ENCODE assay signal across 16 cellular contexts in the genomic region with DNA sequence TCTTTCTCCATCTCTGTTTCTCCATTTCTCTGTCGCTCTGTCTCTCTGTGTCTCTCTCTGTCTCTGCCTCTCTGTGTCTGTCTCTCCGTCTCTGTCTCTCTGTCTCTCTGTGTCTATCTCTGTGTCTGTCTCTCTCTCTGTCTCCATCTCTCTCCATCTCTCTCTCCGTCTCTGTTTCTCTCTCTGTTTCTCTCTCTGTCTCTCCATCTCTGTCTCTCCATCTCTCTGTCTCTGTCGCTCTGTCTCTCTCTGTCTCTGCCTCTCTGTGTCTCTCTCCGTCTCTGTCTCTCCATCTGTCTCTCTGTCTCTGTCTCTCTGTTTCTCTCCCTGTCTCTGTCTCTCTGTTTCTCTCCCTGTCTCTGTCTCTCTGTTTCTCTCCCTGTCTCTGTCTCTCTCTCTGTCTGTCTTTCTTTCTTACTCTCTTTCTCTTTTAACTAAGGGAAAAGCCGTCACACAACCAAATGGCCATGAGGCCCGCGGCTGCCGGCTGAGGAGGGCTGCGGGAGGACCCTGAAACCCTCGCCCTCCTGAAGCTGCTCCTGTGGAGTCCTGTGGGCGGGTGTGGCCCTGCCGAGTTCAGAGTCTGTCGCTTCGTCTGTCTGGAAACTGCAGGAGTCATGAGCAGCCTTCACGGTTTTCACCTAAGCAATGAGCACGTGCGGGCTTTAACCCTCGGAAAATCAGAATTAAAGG. TPM values are rescaled to one million over a fixed set of nuclear protein-coding genes. Genes with fewer than 3 reads are reported as not detected.
DNase-seq lines count a peak whose midpoint lies in the region; TF ChIP-seq lines count a peak whose summit lies in the region.
"Had no signal": no experiment of that assay in that cellular context is flagged by ENCODE, and none has a peak within 500 bp of the region (broad histone marks: within the 10 kb centered on the region; RNA-seq: fewer than 3 reads in every experiment).

No MANE protein-coding gene starts in this region.

- DNase-seq in T-helper 2 cell treated with Interferon-gamma antibody and Interleukin-4, amounts not matched to agents 5 μg/mL and 100 μg/mL, for 36 hours (ENCODE audit: low spot score), result no peak
- DNase-seq in T-helper 2 cell (no peak), Calu3 (no peak), nephron progenitor cell (no peak), GM19240 (ENCODE audit: insufficient read length, low spot score) (no peak), tibial artery (no peak)
- DNase-seq in activated naive CD8-positive, alpha-beta T cell treated with anti-CD3 and anti-CD28 coated beads for 36 hours, result no peak
- DNase-seq in activated effector memory CD4-positive, alpha-beta T cell treated with anti-CD3 and anti-CD28 coated beads, Interleukin-2, amount 50 U/mL, for 16 hours, result no peak
- DNase-seq: activated CD4-positive, alpha-beta T cell treated with anti-CD3 and anti-CD28 coated beads, Interleukin-2, amount 50 U/mL, for 1 hour; gastrocnemius medialis; Karpas-422; left ventricle myocardium superior; psoas muscle; SHP77 treated with DMSO at 0.1 percent for 48 hours had no signal

- BruUV-seq in Calu3 (replicated peaks; lab: Mats Ljungman, UMichigan), result no TSS peak

- peak overlapping the region; percentile 50 for H3K27ac Mint-ChIP-seq in T-helper 2 cell treated with Interferon-gamma antibody and Interleukin-4, amounts not matched to agents 5 μg/mL and 100 μg/mL, for 36 hours
- H3K27ac Mint-ChIP-seq in Calu3 (ENCODE audit: unreplicated experiment), result peak overlapping the region; percentile 14
- peak overlapping the region; percentile 75 for H3K27ac Mint-ChIP-seq in activated naive CD8-positive, alpha-beta T cell treated with anti-CD3 and anti-CD28 coated beads for 36 hours
- peak overlapping the region; percentile 86 for H3K27ac Mint-ChIP-seq in nephron progenitor cell

- intact Hi-C loops in Calu3 (cut with micrococcal nuclease; ENCODE audit: unreplicated experiment), result no loop called here
- intact Hi-C loops in tibial artery (cut with DNase I; ENCODE audit: low total_unique reads), result no loop called here

- peaks cover 7% of the 10 kb centered on the region for H3K4me1 Mint-ChIP-seq in T-helper 2 cell treated with Interferon-gamma antibody and Interleukin-4, amounts not matched to agents 5 μg/mL and 100 μg/mL, for 36 hours (ENCODE audit: low read depth)
- no peaks in the 10 kb centered on the region for H3K4me1 Mint-ChIP-seq in Calu3 (ENCODE audit: low read depth, unreplicated experiment)
- peaks cover 28% of the 10 kb centered on the region for H3K4me1 Mint-ChIP-seq in activated naive CD8-positive, alpha-beta T cell treated with anti-CD3 and anti-CD28 coated beads for 36 hours
- peaks cover 75% of the 10 kb centered on the region for H3K4me1 Mint-ChIP-seq in nephron progenitor cell

- H3K27me3 Mint-ChIP-seq in T-helper 2 cell treated with Interferon-gamma antibody and Interleukin-4, amounts not matched to agents 5 μg/mL and 100 μg/mL, for 36 hours (ENCODE audit: low read depth), result no peaks in the 10 kb centered on the region
- H3K27me3 Mint-ChIP-seq in Calu3 (ENCODE audit: unreplicated experiment), result no peaks in the 10 kb centered on the region
- no peaks in the 10 kb centered on the region for H3K27me3 Mint-ChIP-seq in activated naive CD8-positive, alpha-beta T cell treated with anti-CD3 and anti-CD28 coated beads for 36 hours
- peaks cover 17% of the 10 kb centered on the region for H3K27me3 Mint-ChIP-seq in nephron progenitor cell (ENCODE audit: low read depth, poor library complexity)

- TF ChIP-seq CTCF in Calu3 (IDR thresholded peaks at IDR 0.05; ENCODE audit: unreplicated experiment), result no peak
- no peak for TF ChIP-seq CTCF in nephron progenitor cell (IDR thresholded peaks at IDR 0.05)
- TF ChIP-seq CTCF in tibial artery (IDR thresholded peaks at IDR 0.05), result no peak

- peaks cover 0 to 9% (median 2%) of the 10 kb centered on the region in 4 donors for H3K4me1 ChIP-seq in tibial artery

- peaks cover 11 to 40% (median 28%) of the 10 kb centered on the region in 3 donors for H3K36me3 ChIP-seq in tibial artery

- H3K4me3 ChIP-seq in tibial artery, result no peak overlapping the region
- H3K4me3 ChIP-seq: coronary artery, gastrocnemius medialis, psoas muscle had no signal

- H3K27me3 ChIP-seq in tibial artery, result no peaks in the 10 kb centered on the region
- H3K27me3 ChIP-seq: gastrocnemius medialis had no signal

- H3K9me3 Mint-ChIP-seq in T-helper 2 cell treated with Interferon-gamma antibody and Interleukin-4, amounts not matched to agents 5 μg/mL and 100 μg/mL, for 36 hours, result no peaks in the 10 kb centered on the region
- H3K9me3 Mint-ChIP-seq in Calu3 (ENCODE audit: low read depth, unreplicated experiment) (peaks cover 12% of the 10 kb centered on the region), nephron progenitor cell (peaks cover 4% of the 10 kb centered on the region)
- no peaks in the 10 kb centered on the region for H3K9me3 Mint-ChIP-seq in activated naive CD8-positive, alpha-beta T cell treated with anti-CD3 and anti-CD28 coated beads for 36 hours

- CTCF ChIA-PET in Calu3 (lab: Charles Lee), result no interaction called here

- H3K9me3 ChIP-seq in tibial artery, result no peaks in the 10 kb centered on the region
- H3K9me3 ChIP-seq: gastrocnemius medialis, psoas muscle had no signal

- H3K4me3 Mint-ChIP-seq in T-helper 2 cell treated with Interferon-gamma antibody and Interleukin-4, amounts not matched to agents 5 μg/mL and 100 μg/mL, for 36 hours, result no peak overlapping the region
- no peak overlapping the region for H3K4me3 Mint-ChIP-seq in Calu3 (ENCODE audit: low read depth, unreplicated experiment)
- no peak overlapping the region for H3K4me3 Mint-ChIP-seq in activated naive CD8-positive, alpha-beta T cell treated with anti-CD3 and anti-CD28 coated beads for 36 hours
- H3K4me3 Mint-ChIP-seq in nephron progenitor cell, result peak overlapping the region; percentile 66

- H3K36me3 Mint-ChIP-seq in T-helper 2 cell treated with Interferon-gamma antibody and Interleukin-4, amounts not matched to agents 5 μg/mL and 100 μg/mL, for 36 hours (ENCODE audit: low read depth), result peaks cover 26% of the 10 kb centered on the region
- H3K36me3 Mint-ChIP-seq in Calu3 (ENCODE audit: insufficient read depth, unreplicated experiment), result no peaks in the 10 kb centered on the region
- peaks cover 31% of the 10 kb centered on the region for H3K36me3 Mint-ChIP-seq in activated naive CD8-positive, alpha-beta T cell treated with anti-CD3 and anti-CD28 coated beads for 36 hours
- peaks cover 23% of the 10 kb centered on the region for H3K36me3 Mint-ChIP-seq in nephron progenitor cell (ENCODE audit: low read depth)

- H3K27ac ChIP-seq in tibial artery, result no peak overlapping the region
- H3K27ac ChIP-seq: epithelial cell of prostate, psoas muscle had no signal

RNA-seq across cellular contexts. Expression of gene NFATC1, which starts 29.3 kb away (rescaled TPM):
- total RNA-seq in Calu3 (2022), result 2.8 and 5.9 TPM in 2 replicates
- total RNA-seq in activated naive CD8-positive, alpha-beta T cell treated with anti-CD3 and anti-CD28 coated beads for 36 hours, result 10 to 100 TPM; 94.2 to 98.5 TPM

Comparison
In these comparisons a context has a peak if more than half of its experiments do, and no peak if none do; other contexts are left out.
1. H3K27ac Mint-ChIP-seq: peak in every context shown above with its lines; median percentile 86 in nephron progenitor cell; 75 in activated naive CD8-positive, alpha-beta T cell treated with anti-CD3 and anti-CD28 coated beads for 36 hours; 50 in T-helper 2 cell treated with Interferon-gamma antibody and Interleukin-4, amounts not matched to agents 5 μg/mL and 100 μg/mL, for 36 hours; 14 in Calu3.
2. RNA of gene NFATC1, which starts 29.3 kb away (total RNA-seq): 94.2 to 98.5 TPM in activated naive CD8-positive, alpha-beta T cell treated with anti-CD3 and anti-CD28 coated beads for 36 hours; 2.8 to 5.9 TPM in Calu3; every median in the first group is over 10 times any median in the second.